1 cellular context compared by ENCODE assay signal in the genomic region with DNA sequence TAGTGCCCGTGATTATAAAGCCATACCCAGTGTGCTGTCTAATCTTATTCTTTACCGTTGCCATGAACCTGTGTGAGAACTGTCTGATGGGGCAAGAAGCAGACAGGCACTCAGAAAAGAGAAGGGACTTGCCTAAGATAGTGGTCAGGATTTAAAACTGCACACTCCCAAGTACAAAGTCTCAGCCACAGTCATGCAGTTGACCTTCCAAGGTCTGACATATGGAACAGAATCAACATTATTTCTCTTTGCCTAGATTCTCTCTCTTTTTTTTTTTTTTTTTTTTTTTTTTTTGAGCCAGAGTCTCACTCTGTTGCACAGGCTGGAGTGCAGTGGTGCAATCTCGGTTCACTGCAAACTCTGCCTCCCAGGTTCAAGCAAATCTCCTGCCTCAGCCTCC.
TF ChIP-seq lines count a peak whose summit lies in the region.

No MANE protein-coding gene starts in this region.

TF ChIP-seq in WTC11, 78 proteins besides CTCF, POLR2A, EP300 and RAD21 (continued from another document):
- TF ChIP-seq, protein P1, sequence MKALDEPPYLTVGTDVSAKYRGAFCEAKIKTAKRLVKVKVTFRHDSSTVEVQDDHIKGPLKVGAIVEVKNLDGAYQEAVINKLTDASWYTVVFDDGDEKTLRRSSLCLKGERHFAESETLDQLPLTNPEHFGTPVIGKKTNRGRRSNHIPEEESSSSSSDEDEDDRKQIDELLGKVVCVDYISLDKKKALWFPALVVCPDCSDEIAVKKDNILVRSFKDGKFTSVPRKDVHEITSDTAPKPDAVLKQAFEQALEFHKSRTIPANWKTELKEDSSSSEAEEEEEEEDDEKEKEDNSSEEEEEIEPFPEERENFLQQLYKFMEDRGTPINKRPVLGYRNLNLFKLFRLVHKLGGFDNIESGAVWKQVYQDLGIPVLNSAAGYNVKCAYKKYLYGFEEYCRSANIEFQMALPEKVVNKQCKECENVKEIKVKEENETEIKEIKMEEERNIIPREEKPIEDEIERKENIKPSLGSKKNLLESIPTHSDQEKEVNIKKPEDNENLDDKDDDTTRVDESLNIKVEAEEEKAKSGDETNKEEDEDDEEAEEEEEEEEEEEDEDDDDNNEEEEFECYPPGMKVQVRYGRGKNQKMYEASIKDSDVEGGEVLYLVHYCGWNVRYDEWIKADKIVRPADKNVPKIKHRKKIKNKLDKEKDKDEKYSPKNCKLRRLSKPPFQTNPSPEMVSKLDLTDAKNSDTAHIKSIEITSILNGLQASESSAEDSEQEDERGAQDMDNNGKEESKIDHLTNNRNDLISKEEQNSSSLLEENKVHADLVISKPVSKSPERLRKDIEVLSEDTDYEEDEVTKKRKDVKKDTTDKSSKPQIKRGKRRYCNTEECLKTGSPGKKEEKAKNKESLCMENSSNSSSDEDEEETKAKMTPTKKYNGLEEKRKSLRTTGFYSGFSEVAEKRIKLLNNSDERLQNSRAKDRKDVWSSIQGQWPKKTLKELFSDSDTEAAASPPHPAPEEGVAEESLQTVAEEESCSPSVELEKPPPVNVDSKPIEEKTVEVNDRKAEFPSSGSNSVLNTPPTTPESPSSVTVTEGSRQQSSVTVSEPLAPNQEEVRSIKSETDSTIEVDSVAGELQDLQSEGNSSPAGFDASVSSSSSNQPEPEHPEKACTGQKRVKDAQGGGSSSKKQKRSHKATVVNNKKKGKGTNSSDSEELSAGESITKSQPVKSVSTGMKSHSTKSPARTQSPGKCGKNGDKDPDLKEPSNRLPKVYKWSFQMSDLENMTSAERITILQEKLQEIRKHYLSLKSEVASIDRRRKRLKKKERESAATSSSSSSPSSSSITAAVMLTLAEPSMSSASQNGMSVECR (CRISPR knock-in tag; IDR thresholded peaks at IDR 0.05; ENCODE audit: borderline replicate concordance), result no peak
- TF ChIP-seq, protein P2, sequence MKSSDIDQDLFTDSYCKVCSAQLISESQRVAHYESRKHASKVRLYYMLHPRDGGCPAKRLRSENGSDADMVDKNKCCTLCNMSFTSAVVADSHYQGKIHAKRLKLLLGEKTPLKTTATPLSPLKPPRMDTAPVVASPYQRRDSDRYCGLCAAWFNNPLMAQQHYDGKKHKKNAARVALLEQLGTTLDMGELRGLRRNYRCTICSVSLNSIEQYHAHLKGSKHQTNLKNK (CRISPR knock-in tag; IDR thresholded peaks at IDR 0.05), result no peak
- TF ChIP-seq ELF4 (CRISPR knock-in tag; IDR thresholded peaks at IDR 0.05; ENCODE audit: low read depth) (no peak), CREB1 (CRISPR knock-in tag; IDR thresholded peaks at IDR 0.05) (no peak), ATF2 (CRISPR knock-in tag; IDR thresholded peaks at IDR 0.05; ENCODE audit: borderline replicate concordance, low read depth) (no peak)
